In genomic region chr16:12899529-12900168, GRCh38 we compare ENCODE assay signal across 1 cellular context.
TF ChIP-seq lines count a peak whose summit lies in the region.

No MANE protein-coding gene starts in this region.

TF ChIP-seq in GM23338, 12 proteins besides CTCF, POLR2A, EP300 and RAD21:
- TF ChIP-seq ZNF462 (CRISPR knock-in tag; IDR thresholded peaks at IDR 0.05) (no peak), REST (IDR thresholded peaks at IDR 0.05; ENCODE audit: unreplicated experiment) (no peak), ZNF331 (CRISPR knock-in tag; IDR thresholded peaks at IDR 0.05; ENCODE audit: low read depth) (no peak), ETS1 (IDR thresholded peaks at IDR 0.05) (no peak), NANOG (IDR thresholded peaks at IDR 0.05; ENCODE audit: borderline replicate concordance) (no peak), ZNF114 (CRISPR knock-in tag; IDR thresholded peaks at IDR 0.05) (no peak), JUNB (IDR thresholded peaks at IDR 0.05; ENCODE audit: unreplicated experiment) (no peak), CREB1 (CRISPR knock-in tag; IDR thresholded peaks at IDR 0.05; ENCODE audit: low read depth) (no peak), POLR2AphosphoS5 (IDR thresholded peaks at IDR 0.05; ENCODE audit: low read depth) (no peak), EZH2 (IDR thresholded peaks at IDR 0.05; ENCODE audit: low read depth, unreplicated experiment) (no peak), STAT1 (IDR thresholded peaks at IDR 0.05; ENCODE audit: unreplicated experiment) (no peak), EZH2phosphoT487 (IDR thresholded peaks at IDR 0.05; ENCODE audit: unreplicated experiment) (no peak)
